In genomic region chr3:195700319-195700718, GRCh38 we compare ENCODE assay signal across 15 cellular contexts.
"Had no signal": no experiment of that assay in that cellular context is flagged by ENCODE, and none has a peak within 500 bp of the region (broad histone marks: within the 10 kb centered on the region; RNA-seq: fewer than 3 reads in every experiment).

No MANE protein-coding gene starts in this region.

- H3K27ac ChIP-seq: foreskin keratinocyte, hepatocyte, right atrium auricular region, suprapubic skin, tibial artery, upper lobe of left lung, uterus had no signal

- H3K4me3 Mint-ChIP-seq: dendritic cell treated with granulocyte-macrophage colony-stimulating factor and Interleukin-4, amounts not matched to agents 40 ng/mL and 50 ng/mL, for 4 days; naive thymus-derived CD4-positive, alpha-beta T cell; neural crest cell had no signal

- ATAC-seq: foreskin keratinocyte; stimulated activated naive CD8-positive, alpha-beta T cell treated with anti-CD3 and anti-CD28 coated beads, Interleukin-15, Interleukin-2, amounts not matched to agents 100 U/mL and 50 U/mL, for 24 hours had no signal

- H3K27ac Mint-ChIP-seq: dendritic cell treated with granulocyte-macrophage colony-stimulating factor and Interleukin-4, amounts not matched to agents 40 ng/mL and 50 ng/mL, for 4 days had no signal

- H3K27me3 ChIP-seq: hepatocyte, right atrium auricular region, suprapubic skin, tibial artery, upper lobe of left lung, uterus had no signal

- H3K27me3 Mint-ChIP-seq: dendritic cell treated with granulocyte-macrophage colony-stimulating factor and Interleukin-4, amounts not matched to agents 40 ng/mL and 50 ng/mL, for 4 days; naive thymus-derived CD4-positive, alpha-beta T cell had no signal

- H3K9me3 Mint-ChIP-seq: dendritic cell treated with granulocyte-macrophage colony-stimulating factor and Interleukin-4, amounts not matched to agents 40 ng/mL and 50 ng/mL, for 4 days; naive thymus-derived CD4-positive, alpha-beta T cell; neural crest cell had no signal

- H3K4me3 ChIP-seq: hepatocyte, right atrium auricular region, suprapubic skin, tibial artery, upper lobe of left lung, uterus had no signal

- DNase-seq: foreskin keratinocyte; kidney; left cardiac atrium; naive thymus-derived CD4-positive, alpha-beta T cell; small intestine; stimulated activated CD4-positive, alpha-beta T cell treated with anti-CD3 and anti-CD28 coated beads, Interleukin-12 subunit alpha, Interleukin-12 subunit beta, amount 100 ng/mL, for 4 hours; stimulated activated naive CD8-positive, alpha-beta T cell treated with anti-CD3 and anti-CD28 coated beads, Interleukin-15, Interleukin-2, amounts not matched to agents 100 U/mL and 50 U/mL, for 24 hours; tibial artery; upper lobe of left lung; uterus had no signal

- H3K9me3 ChIP-seq: right atrium auricular region, suprapubic skin, tibial artery, upper lobe of left lung, uterus had no signal

- H3K4me1 ChIP-seq: tibial artery, upper lobe of left lung had no signal

- H3K36me3 ChIP-seq: uterus had no signal
